2 cellular contexts compared by ENCODE assay signal in the genomic region with DNA sequence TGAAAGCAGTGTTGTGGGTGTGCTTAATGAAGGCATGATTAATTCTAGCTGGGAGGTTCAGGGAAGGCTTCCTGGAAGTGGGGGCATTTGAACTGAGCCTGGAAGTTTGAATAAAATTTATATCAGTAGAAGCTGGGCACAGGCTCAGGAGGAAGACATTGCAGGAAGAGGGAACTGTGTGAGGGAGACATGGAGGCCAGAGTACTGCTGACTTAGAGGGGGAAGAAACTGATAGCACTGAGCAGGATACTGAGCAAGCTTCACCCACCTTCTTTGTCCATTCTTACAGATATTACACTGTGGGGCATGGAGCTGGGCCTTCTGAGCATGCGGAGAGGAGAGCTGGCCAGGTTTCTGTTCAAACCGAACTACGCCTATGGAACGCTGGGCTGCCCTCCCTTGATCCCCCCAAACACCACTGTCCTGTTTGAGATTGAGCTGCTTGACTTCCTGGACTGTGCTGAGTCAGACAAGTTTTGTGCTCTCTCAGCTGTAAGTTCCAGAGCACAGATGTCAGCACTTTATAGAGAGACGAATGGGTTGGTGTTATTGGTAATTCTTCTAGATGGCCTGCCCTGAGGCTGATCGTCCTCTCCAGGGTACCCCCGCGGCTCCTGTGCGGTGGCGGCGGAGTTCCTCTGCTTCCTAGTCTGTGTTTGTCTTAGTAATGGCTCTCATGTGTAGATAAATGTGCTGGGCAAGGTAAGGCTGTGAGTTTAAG.
TF ChIP-seq lines count a peak whose summit lies in the region.

No MANE protein-coding gene starts in this region.

TF ChIP-seq in endothelial cell of umbilical vein, 7 proteins besides CTCF, POLR2A, EP300 and RAD21:
- no peak for TF ChIP-seq JUN (IDR thresholded peaks at IDR 0.05; ENCODE audit: borderline replicate concordance, insufficient read depth, insufficient read length, low read depth)
- no peak for TF ChIP-seq MYC (IDR thresholded peaks at IDR 0.05; ENCODE audit: low read depth, low read length)
- TF ChIP-seq EZH2 (IDR thresholded peaks at IDR 0.05; ENCODE audit: borderline replicate concordance, low read depth, low read length, severe bottlenecking): no peak
- no peak for TF ChIP-seq FOS (IDR thresholded peaks at IDR 0.05; ENCODE audit: borderline replicate concordance, insufficient read depth, low read length)
- no peak for TF ChIP-seq POLR2AphosphoS5 (IDR thresholded peaks at IDR 0.05; ENCODE audit: insufficient read depth, low read depth, low read length)
- TF ChIP-seq GATA2 (IDR thresholded peaks at IDR 0.05; ENCODE audit: insufficient read depth, insufficient read length, low read depth, low read length): no peak
- TF ChIP-seq MAX (IDR thresholded peaks at IDR 0.05; ENCODE audit: insufficient read depth, insufficient read length): no peak

TF ChIP-seq in HepG2, 621 proteins besides CTCF, POLR2A, EP300 and RAD21:
- TF ChIP-seq ZC3H4 (CRISPR knock-in tag; IDR thresholded peaks at IDR 0.05; ENCODE audit: borderline replicate concordance) (no peak), ZNF720 (CRISPR knock-in tag; IDR thresholded peaks at IDR 0.05) (no peak), SRSF1 (optimal IDR thresholded peaks at IDR 0.05; ENCODE audit: low read depth, low read length) (no peak), RBAK (CRISPR knock-in tag; IDR thresholded peaks at IDR 0.05) (no peak), ZNF788 (CRISPR knock-in tag; IDR thresholded peaks at IDR 0.05; ENCODE audit: borderline replicate concordance) (0 out of 2 replicates have a peak, but pooled peaks have one; percentile 18), PRMT3 (CRISPR knock-in tag; IDR thresholded peaks at IDR 0.05; ENCODE audit: borderline replicate concordance, low read depth) (no peak), ZBTB42 (CRISPR knock-in tag; IDR thresholded peaks at IDR 0.05) (no peak), ZNF768 (CRISPR knock-in tag; IDR thresholded peaks at IDR 0.05) (peak; percentile 35; the same call in 1 of the 2 replicates), MYPOP (CRISPR knock-in tag; IDR thresholded peaks at IDR 0.05) (no peak), CHD4 (IDR thresholded peaks at IDR 0.05; ENCODE audit: borderline replicate concordance, low read length) (no peak), ZBTB49 (CRISPR knock-in tag; IDR thresholded peaks at IDR 0.05; ENCODE audit: borderline replicate concordance) (no peak), MAFK (conservative IDR thresholded peaks at IDR 0.05 in 1 of 2, IDR thresholded peaks at IDR 0.05 in 1 of 2; ENCODE audit: low read length in 2 of 2) (peak; percentile 85 to 86), ZNF510 (CRISPR knock-in tag; IDR thresholded peaks at IDR 0.05; ENCODE audit: low read depth) (no peak), RCOR2 (CRISPR knock-in tag; IDR thresholded peaks at IDR 0.05) (no peak), ZNF607 (CRISPR knock-in tag; IDR thresholded peaks at IDR 0.05; ENCODE audit: borderline replicate concordance) (no peak), TEAD3 (CRISPR knock-in tag; optimal IDR thresholded peaks at IDR 0.05; ENCODE audit: borderline replicate concordance) (no peak), ZSCAN22 (CRISPR knock-in tag; IDR thresholded peaks at IDR 0.05) (no peak), ZNF597 (CRISPR knock-in tag; IDR thresholded peaks at IDR 0.05) (no peak), MAFF (IDR thresholded peaks at IDR 0.05; ENCODE audit: low read depth, low read length) (peak; percentile 86), NCOA5 (CRISPR knock-in tag; IDR thresholded peaks at IDR 0.05) (no peak), NR2F2 (IDR thresholded peaks at IDR 0.05; ENCODE audit: borderline replicate concordance, low read depth) (no peak), SAFB2 (CRISPR knock-in tag; IDR thresholded peaks at IDR 0.05; ENCODE audit: borderline replicate concordance, low read depth) (no peak), ZBTB26 (CRISPR knock-in tag; IDR thresholded peaks at IDR 0.05; ENCODE audit: borderline replicate concordance) (no peak), SCMH1 (CRISPR knock-in tag; IDR thresholded peaks at IDR 0.05; ENCODE audit: borderline replicate concordance) (no peak), SIX1 (CRISPR knock-in tag; IDR thresholded peaks at IDR 0.05; ENCODE audit: borderline replicate concordance) (no peak), GRHL1 (CRISPR knock-in tag; conservative IDR thresholded peaks at IDR 0.05) (no peak), SAP130 (CRISPR knock-in tag; IDR thresholded peaks at IDR 0.05; ENCODE audit: low read depth) (peak; percentile 23; the same call in 1 of the 2 replicates), ZNF230 (CRISPR knock-in tag; IDR thresholded peaks at IDR 0.05) (no peak), ZNF550 (CRISPR knock-in tag; IDR thresholded peaks at IDR 0.05; ENCODE audit: borderline replicate concordance) (no peak), SOX6 (IDR thresholded peaks at IDR 0.05) (no peak), SOX6 (CRISPR knock-in tag; IDR thresholded peaks at IDR 0.05) (no peak), TAF15 (IDR thresholded peaks at IDR 0.05; ENCODE audit: low read depth, low read length, poor library complexity, severe bottlenecking) (no peak), NFYC (CRISPR knock-in tag; IDR thresholded peaks at IDR 0.05) (no peak), TBX2 (CRISPR knock-in tag; IDR thresholded peaks at IDR 0.05; ENCODE audit: borderline replicate concordance) (peak; percentile 37; the same call in 1 of the 2 replicates), NR2C2 (CRISPR knock-in tag; IDR thresholded peaks at IDR 0.05; ENCODE audit: borderline replicate concordance) (no peak), ZNF337 (CRISPR knock-in tag; IDR thresholded peaks at IDR 0.05; ENCODE audit: borderline replicate concordance, low read depth) (no peak), ZNF367 (CRISPR knock-in tag; IDR thresholded peaks at IDR 0.05; ENCODE audit: borderline replicate concordance) (no peak), PAWR (CRISPR knock-in tag; IDR thresholded peaks at IDR 0.05; ENCODE audit: borderline replicate concordance) (no peak), ZNF777 (CRISPR knock-in tag; IDR thresholded peaks at IDR 0.05) (no peak), ZNF205 (CRISPR knock-in tag; IDR thresholded peaks at IDR 0.05) (no peak), EED (CRISPR knock-in tag; IDR thresholded peaks at IDR 0.05) (no peak)
- TF ChIP-seq, protein P1, sequence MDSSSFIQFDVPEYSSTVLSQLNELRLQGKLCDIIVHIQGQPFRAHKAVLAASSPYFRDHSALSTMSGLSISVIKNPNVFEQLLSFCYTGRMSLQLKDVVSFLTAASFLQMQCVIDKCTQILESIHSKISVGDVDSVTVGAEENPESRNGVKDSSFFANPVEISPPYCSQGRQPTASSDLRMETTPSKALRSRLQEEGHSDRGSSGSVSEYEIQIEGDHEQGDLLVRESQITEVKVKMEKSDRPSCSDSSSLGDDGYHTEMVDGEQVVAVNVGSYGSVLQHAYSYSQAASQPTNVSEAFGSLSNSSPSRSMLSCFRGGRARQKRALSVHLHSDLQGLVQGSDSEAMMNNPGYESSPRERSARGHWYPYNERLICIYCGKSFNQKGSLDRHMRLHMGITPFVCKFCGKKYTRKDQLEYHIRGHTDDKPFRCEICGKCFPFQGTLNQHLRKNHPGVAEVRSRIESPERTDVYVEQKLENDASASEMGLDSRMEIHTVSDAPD (CRISPR knock-in tag; IDR thresholded peaks at IDR 0.05): no peak
- TF ChIP-seq, protein P2, sequence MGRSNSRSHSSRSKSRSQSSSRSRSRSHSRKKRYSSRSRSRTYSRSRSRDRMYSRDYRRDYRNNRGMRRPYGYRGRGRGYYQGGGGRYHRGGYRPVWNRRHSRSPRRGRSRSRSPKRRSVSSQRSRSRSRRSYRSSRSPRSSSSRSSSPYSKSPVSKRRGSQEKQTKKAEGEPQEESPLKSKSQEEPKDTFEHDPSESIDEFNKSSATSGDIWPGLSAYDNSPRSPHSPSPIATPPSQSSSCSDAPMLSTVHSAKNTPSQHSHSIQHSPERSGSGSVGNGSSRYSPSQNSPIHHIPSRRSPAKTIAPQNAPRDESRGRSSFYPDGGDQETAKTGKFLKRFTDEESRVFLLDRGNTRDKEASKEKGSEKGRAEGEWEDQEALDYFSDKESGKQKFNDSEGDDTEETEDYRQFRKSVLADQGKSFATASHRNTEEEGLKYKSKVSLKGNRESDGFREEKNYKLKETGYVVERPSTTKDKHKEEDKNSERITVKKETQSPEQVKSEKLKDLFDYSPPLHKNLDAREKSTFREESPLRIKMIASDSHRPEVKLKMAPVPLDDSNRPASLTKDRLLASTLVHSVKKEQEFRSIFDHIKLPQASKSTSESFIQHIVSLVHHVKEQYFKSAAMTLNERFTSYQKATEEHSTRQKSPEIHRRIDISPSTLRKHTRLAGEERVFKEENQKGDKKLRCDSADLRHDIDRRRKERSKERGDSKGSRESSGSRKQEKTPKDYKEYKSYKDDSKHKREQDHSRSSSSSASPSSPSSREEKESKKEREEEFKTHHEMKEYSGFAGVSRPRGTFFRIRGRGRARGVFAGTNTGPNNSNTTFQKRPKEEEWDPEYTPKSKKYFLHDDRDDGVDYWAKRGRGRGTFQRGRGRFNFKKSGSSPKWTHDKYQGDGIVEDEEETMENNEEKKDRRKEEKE (IDR thresholded peaks at IDR 0.05): no peak
- TF ChIP-seq, protein P3, sequence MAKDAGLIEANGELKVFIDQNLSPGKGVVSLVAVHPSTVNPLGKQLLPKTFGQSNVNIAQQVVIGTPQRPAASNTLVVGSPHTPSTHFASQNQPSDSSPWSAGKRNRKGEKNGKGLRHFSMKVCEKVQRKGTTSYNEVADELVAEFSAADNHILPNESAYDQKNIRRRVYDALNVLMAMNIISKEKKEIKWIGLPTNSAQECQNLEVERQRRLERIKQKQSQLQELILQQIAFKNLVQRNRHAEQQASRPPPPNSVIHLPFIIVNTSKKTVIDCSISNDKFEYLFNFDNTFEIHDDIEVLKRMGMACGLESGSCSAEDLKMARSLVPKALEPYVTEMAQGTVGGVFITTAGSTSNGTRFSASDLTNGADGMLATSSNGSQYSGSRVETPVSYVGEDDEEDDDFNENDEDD (CRISPR knock-in tag; IDR thresholded peaks at IDR 0.05; ENCODE audit: borderline replicate concordance): no peak
